ENCODE assay signal across 9 cellular contexts in the genomic region with DNA sequence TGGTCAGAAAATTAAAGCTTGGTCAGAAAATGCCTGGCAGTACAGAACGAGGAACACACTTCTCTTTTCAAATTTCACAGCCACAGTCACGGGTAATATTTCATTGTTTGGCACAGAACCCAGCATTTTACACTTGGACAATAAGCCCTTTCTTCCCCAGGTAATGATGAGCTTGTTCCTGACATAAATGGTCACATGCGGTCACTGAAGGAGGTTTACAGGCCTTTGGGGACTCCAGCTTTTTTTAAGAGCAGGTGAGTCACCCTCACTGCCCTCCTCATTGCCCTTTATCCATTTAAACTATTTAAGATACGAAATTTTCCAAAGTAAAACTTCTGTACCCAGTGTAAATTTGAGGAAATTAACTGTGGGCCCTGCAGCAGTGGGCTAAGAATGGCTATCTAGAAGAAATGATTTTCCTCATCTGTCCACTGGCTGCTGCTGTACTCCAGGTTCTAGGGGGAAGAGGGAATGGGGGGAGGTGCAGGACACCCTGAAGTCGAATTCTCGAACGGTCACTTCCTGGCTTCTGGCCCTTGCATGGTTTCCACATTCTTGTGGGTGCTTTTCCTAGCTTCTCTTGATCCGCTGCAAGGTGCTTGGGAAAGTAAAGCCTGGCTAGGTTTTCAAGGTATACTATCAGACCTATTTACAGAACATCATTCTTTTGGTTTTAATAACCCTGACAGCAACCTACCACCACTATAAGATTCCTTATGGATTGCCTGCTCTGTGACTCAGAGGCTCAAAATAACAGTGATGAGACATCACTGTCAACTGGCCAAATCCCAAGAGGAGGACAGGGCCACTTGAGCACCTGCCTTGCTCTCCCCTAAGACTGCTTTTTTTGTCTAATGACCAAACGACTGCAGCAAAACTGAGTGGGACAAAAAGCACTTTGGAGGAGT.
DNase-seq lines count a peak whose midpoint lies in the region; ATAC-seq and TF ChIP-seq lines count a peak whose summit lies in the region.
"Had no signal": no experiment of that assay in that cellular context is flagged by ENCODE, and none has a peak within 500 bp of the region (broad histone marks: within the 10 kb centered on the region; RNA-seq: fewer than 3 reads in every experiment).

No MANE protein-coding gene starts in this region.

- H3K9me3 Mint-ChIP-seq in Calu3 (ENCODE audit: low read depth, unreplicated experiment) = no peaks in the 10 kb centered on the region

- H2AK5ac ChIP-seq in mesenchymal stem cell (ENCODE audit: low read length, severe bottlenecking) = no peak overlapping the region

- no peak for ATAC-seq in gastroesophageal sphincter

- no peak overlapping the region for H3K23ac ChIP-seq in mesenchymal stem cell (ENCODE audit: low read length in 2 of 2)

- H3K36me3 Mint-ChIP-seq in Calu3 (ENCODE audit: insufficient read depth, unreplicated experiment) = peaks cover 24% of the 10 kb centered on the region

- peak overlapping the region; percentile 38 for H3K27ac Mint-ChIP-seq in Calu3 (ENCODE audit: unreplicated experiment)

- H2BK5ac ChIP-seq in mesenchymal stem cell (ENCODE audit: low read depth, low read length, poor library complexity, severe bottlenecking) = no peak overlapping the region

- peaks cover 39% of the 10 kb centered on the region for H3K4me1 Mint-ChIP-seq in Calu3 (ENCODE audit: low read depth, unreplicated experiment)

- CTCF ChIA-PET in Calu3 (lab: Charles Lee) = interaction anchor here (0.7 to 1.4 kb wide), 4 partner anchors 17 to 61 kb away, joined by 3 to 5 read pairs (median 3); no protein-coding TSS in a partner anchor

- TF ChIP-seq CTCF in Calu3 (IDR thresholded peaks at IDR 0.05; ENCODE audit: unreplicated experiment) = no peak
- no peak for TF ChIP-seq CTCF in brain microvascular endothelial cell (IDR thresholded peaks at IDR 0.05; ENCODE audit: low read depth, low read length, missing control alignments)
- no peak for TF ChIP-seq CTCF in gastroesophageal sphincter (IDR thresholded peaks at IDR 0.05)
- TF ChIP-seq CTCF in GM13976 (IDR thresholded peaks at IDR 0.05; ENCODE audit: borderline replicate concordance, control extremely low read depth, extremely low read depth, insufficient read depth, missing control alignments) = no peak

- H3K27ac ChIP-seq in brain microvascular endothelial cell (no peak overlapping the region), mesenchymal stem cell (ENCODE audit: low read length, poor library complexity, severe bottlenecking) (no peak overlapping the region), gastroesophageal sphincter (no peak overlapping the region)

- no peak overlapping the region for H3K4ac ChIP-seq in mesenchymal stem cell (ENCODE audit: low read depth in 1 of 2, low read length in 2 of 2)

- DNase-seq in Calu3 (peak; percentile 19), NCI-H146 treated with DMSO at 0.1 percent for 48 hours (lab: John Stamatoyannopoulos, UW; ENCODE audit: unreplicated experiment) (peak; percentile 33), brain microvascular endothelial cell (peak; percentile 64), mesenchymal stem cell (peak; percentile 63), NCI-H82 treated with DMSO at 0.1 percent for 48 hours (lab: John Stamatoyannopoulos, UW; ENCODE audit: unreplicated experiment) (no peak), GM13976 (ENCODE audit: low spot score) (no peak), NCI-H187 treated with DMSO at 0.1 percent for 48 hours (lab: John Stamatoyannopoulos, UW) (no peak)
- DNase-seq: effector CD4-positive, alpha-beta T cell had no signal

- H3K27me3 Mint-ChIP-seq in Calu3 (ENCODE audit: unreplicated experiment) = no peaks in the 10 kb centered on the region

- peaks cover 6% of the 10 kb centered on the region for H3K79me1 ChIP-seq in mesenchymal stem cell (replicated peaks; ENCODE audit: low read length, poor library complexity, severe bottlenecking)

- no peak overlapping the region for H4K91ac ChIP-seq in mesenchymal stem cell (ENCODE audit: low read length)

- 78% methylated on average over 9 of the region's 9 CpGs for WGBS in mesenchymal stem cell
- WGBS in gastroesophageal sphincter (ENCODE audit: low coverage in 1 of 2), 2 donors = 68 to 75% methylated on average over 8 to 9 of the region's 9 CpGs

- H3K27me3 ChIP-seq in brain microvascular endothelial cell (replicated peaks) (no peaks in the 10 kb centered on the region), mesenchymal stem cell (ENCODE audit: control insufficient read depth in 1 of 2, insufficient read depth in 1 of 2, low read length in 2 of 2) (no peaks in the 10 kb centered on the region), gastroesophageal sphincter (no peaks in the 10 kb centered on the region)

- no TSS peak for BruUV-seq in Calu3 (replicated peaks; lab: Mats Ljungman, UMichigan)

- TF ChIP-seq EP300 in gastroesophageal sphincter (IDR thresholded peaks at IDR 0.05) = no peak

- no peak overlapping the region for H2BK12ac ChIP-seq in mesenchymal stem cell (ENCODE audit: low read length in 2 of 2)

- H2BK15ac ChIP-seq in mesenchymal stem cell (ENCODE audit: low read depth, poor library complexity, severe bottlenecking) = no peak overlapping the region

- H2BK120ac ChIP-seq in mesenchymal stem cell (ENCODE audit: low read depth, low read length) = no peak overlapping the region

- peaks cover 7% of the 10 kb centered on the region for H3K36me3 ChIP-seq in brain microvascular endothelial cell (replicated peaks)
- H3K36me3 ChIP-seq in mesenchymal stem cell (ENCODE audit: control insufficient read depth in 1 of 2, insufficient read depth in 2 of 2, low read depth in 1 of 2, low read length in 2 of 2) = peaks cover 7 to 51% of the 10 kb centered on the region in 2 experiments
- peaks cover 0 to 88% of the 10 kb centered on the region in 2 donors for H3K36me3 ChIP-seq in gastroesophageal sphincter

- H3K9ac ChIP-seq in mesenchymal stem cell (ENCODE audit: low read length) = no peak overlapping the region

- no peak overlapping the region for H3K14ac ChIP-seq in mesenchymal stem cell (ENCODE audit: low read length in 2 of 2)

- in situ Hi-C loops in brain microvascular endothelial cell (cut with HindIII; ENCODE audit: low pct_ligation_motif_present, low sequenced_read_pairs) = no loop called here
- in situ Hi-C loops in GM13976 (cut with MboI; ENCODE audit: low sequenced_read_pairs, unreplicated experiment) = no loop called here

- H3K9me3 ChIP-seq in mesenchymal stem cell (ENCODE audit: control insufficient read depth, low read length) (no peaks in the 10 kb centered on the region), gastroesophageal sphincter (no peaks in the 10 kb centered on the region)

- H3K4me3 Mint-ChIP-seq in Calu3 (ENCODE audit: low read depth, unreplicated experiment) = no peak overlapping the region

- H3K4me2 ChIP-seq in mesenchymal stem cell (ENCODE audit: low read length, poor library complexity, severe bottlenecking) = no peak overlapping the region

- intact Hi-C loops in Calu3 (cut with micrococcal nuclease; ENCODE audit: unreplicated experiment) = no loop called here

- no peak overlapping the region for H3K18ac ChIP-seq in mesenchymal stem cell (ENCODE audit: low read depth in 1 of 2, low read length in 2 of 2)

- H3K4me1 ChIP-seq in mesenchymal stem cell (ENCODE audit: control insufficient read depth, insufficient read depth, low read depth, low read length) = peaks cover 2% of the 10 kb centered on the region
- peaks cover 0 to 9% (median 0%) of the 10 kb centered on the region in 3 donors for H3K4me1 ChIP-seq in gastroesophageal sphincter

- H3K4me3 ChIP-seq in brain microvascular endothelial cell (ENCODE audit: low read depth, low read length) (no peak overlapping the region), mesenchymal stem cell (ENCODE audit: insufficient read depth in 1 of 2, low read depth in 1 of 2, low read length in 2 of 2) (no peak overlapping the region), gastroesophageal sphincter (no peak overlapping the region)

- TF ChIP-seq POLR2A in gastroesophageal sphincter (IDR thresholded peaks at IDR 0.05) = no peak

- H2AFZ ChIP-seq in mesenchymal stem cell (ENCODE audit: low read depth, low read length) = no peak overlapping the region

- H4K8ac ChIP-seq in mesenchymal stem cell (ENCODE audit: low read length) = no peak overlapping the region

Comparison
In these comparisons a context has a peak if more than half of its experiments do, and no peak if none do; other contexts are left out.
1. DNase-seq: peak in Calu3 (single experiment), NCI-H146 treated with DMSO at 0.1 percent for 48 hours (single experiment), brain microvascular endothelial cell (single experiment) and mesenchymal stem cell (single experiment); none in NCI-H82 treated with DMSO at 0.1 percent for 48 hours (single experiment), GM13976 (single experiment) and NCI-H187 treated with DMSO at 0.1 percent for 48 hours (single experiment).